Comparison of ENCODE assay signal across 1 cellular context in genomic region chr3:171809513-171810277, GRCh38.
TF ChIP-seq lines count a peak whose summit lies in the region.

No MANE protein-coding gene starts in this region.

TF ChIP-seq in HepG2, 621 proteins besides CTCF, POLR2A, EP300 and RAD21 (continued from another document):
- TF ChIP-seq, protein P1, sequence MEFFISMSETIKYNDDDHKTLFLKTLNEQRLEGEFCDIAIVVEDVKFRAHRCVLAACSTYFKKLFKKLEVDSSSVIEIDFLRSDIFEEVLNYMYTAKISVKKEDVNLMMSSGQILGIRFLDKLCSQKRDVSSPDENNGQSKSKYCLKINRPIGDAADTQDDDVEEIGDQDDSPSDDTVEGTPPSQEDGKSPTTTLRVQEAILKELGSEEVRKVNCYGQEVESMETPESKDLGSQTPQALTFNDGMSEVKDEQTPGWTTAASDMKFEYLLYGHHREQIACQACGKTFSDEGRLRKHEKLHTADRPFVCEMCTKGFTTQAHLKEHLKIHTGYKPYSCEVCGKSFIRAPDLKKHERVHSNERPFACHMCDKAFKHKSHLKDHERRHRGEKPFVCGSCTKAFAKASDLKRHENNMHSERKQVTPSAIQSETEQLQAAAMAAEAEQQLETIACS (CRISPR knock-in tag; IDR thresholded peaks at IDR 0.05), result no peak; the same call in 1 of the 2 replicates
- peak; percentile 93; the same call in 1 of the 2 replicates for TF ChIP-seq ZNF350 (CRISPR knock-in tag; IDR thresholded peaks at IDR 0.05; ENCODE audit: borderline replicate concordance, low read depth)
- TF ChIP-seq, protein P2, sequence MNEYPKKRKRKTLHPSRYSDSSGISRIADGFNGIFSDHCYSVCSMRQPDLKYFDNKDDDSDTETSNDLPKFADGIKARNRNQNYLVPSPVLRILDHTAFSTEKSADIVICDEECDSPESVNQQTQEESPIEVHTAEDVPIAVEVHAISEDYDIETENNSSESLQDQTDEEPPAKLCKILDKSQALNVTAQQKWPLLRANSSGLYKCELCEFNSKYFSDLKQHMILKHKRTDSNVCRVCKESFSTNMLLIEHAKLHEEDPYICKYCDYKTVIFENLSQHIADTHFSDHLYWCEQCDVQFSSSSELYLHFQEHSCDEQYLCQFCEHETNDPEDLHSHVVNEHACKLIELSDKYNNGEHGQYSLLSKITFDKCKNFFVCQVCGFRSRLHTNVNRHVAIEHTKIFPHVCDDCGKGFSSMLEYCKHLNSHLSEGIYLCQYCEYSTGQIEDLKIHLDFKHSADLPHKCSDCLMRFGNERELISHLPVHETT (CRISPR knock-in tag; conservative IDR thresholded peaks at IDR 0.05), result no peak
- no peak for TF ChIP-seq SMARCC2 (IDR thresholded peaks at IDR 0.05)
- no peak; the same call in 1 of the 2 replicates for TF ChIP-seq RCOR2 (CRISPR knock-in tag; IDR thresholded peaks at IDR 0.05)
- TF ChIP-seq ZNF674 (CRISPR knock-in tag; IDR thresholded peaks at IDR 0.05; ENCODE audit: low read depth), result no peak
- TF ChIP-seq STAT5B (CRISPR knock-in tag; IDR thresholded peaks at IDR 0.05), result no peak
- 0 out of 2 replicates have a peak, but pooled peaks have one; percentile 9 for TF ChIP-seq ZSCAN20 (CRISPR knock-in tag; IDR thresholded peaks at IDR 0.05; ENCODE audit: borderline replicate concordance)
- TF ChIP-seq, protein P3, sequence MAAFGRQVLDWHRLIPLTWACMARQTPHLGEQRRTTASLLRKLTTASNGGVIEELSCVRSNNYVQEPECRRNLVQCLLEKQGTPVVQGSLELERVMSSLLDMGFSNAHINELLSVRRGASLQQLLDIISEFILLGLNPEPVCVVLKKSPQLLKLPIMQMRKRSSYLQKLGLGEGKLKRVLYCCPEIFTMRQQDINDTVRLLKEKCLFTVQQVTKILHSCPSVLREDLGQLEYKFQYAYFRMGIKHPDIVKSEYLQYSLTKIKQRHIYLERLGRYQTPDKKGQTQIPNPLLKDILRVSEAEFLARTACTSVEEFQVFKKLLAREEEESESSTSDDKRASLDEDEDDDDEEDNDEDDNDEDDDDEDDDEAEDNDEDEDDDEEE (CRISPR knock-in tag; IDR thresholded peaks at IDR 0.05), result peak; percentile 65; the same call in 1 of the 2 replicates
- TF ChIP-seq ESRRA (CRISPR knock-in tag; IDR thresholded peaks at IDR 0.05; ENCODE audit: low read depth), result peak; percentile 86
- no peak for TF ChIP-seq PHB2 (IDR thresholded peaks at IDR 0.05; ENCODE audit: partially characterized antibody)
- TF ChIP-seq ZNF770 (CRISPR knock-in tag; IDR thresholded peaks at IDR 0.05), result no peak
- TF ChIP-seq MTA3 (CRISPR knock-in tag; IDR thresholded peaks at IDR 0.05), result no peak
- TF ChIP-seq SNRNP70 (IDR thresholded peaks at IDR 0.05; ENCODE audit: low read depth, low read length), result 0 out of 2 replicates have a peak, but pooled peaks have one; percentile 71
- TF ChIP-seq TBP (CRISPR knock-in tag; IDR thresholded peaks at IDR 0.05), result no peak
- no peak; the same call in 1 of the 2 replicates for TF ChIP-seq GMEB1 (CRISPR knock-in tag; IDR thresholded peaks at IDR 0.05; ENCODE audit: borderline replicate concordance)
- TF ChIP-seq, protein P4, sequence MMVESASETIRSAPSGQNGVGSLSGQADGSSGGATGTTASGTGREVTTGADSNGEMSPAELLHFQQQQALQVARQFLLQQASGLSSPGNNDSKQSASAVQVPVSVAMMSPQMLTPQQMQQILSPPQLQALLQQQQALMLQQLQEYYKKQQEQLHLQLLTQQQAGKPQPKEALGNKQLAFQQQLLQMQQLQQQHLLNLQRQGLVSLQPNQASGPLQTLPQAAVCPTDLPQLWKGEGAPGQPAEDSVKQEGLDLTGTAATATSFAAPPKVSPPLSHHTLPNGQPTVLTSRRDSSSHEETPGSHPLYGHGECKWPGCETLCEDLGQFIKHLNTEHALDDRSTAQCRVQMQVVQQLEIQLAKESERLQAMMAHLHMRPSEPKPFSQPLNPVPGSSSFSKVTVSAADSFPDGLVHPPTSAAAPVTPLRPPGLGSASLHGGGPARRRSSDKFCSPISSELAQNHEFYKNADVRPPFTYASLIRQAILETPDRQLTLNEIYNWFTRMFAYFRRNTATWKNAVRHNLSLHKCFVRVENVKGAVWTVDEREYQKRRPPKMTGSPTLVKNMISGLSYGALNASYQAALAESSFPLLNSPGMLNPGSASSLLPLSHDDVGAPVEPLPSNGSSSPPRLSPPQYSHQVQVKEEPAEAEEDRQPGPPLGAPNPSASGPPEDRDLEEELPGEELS (CRISPR knock-in tag; IDR thresholded peaks at IDR 0.05), result peak; percentile 72
- peak; percentile 90 for TF ChIP-seq ARID4A (CRISPR knock-in tag; IDR thresholded peaks at IDR 0.05; ENCODE audit: borderline replicate concordance)
- TF ChIP-seq ZNF678 (CRISPR knock-in tag; IDR thresholded peaks at IDR 0.05), result no peak
- 0 out of 2 replicates have a peak, but pooled peaks have one; percentile 4 for TF ChIP-seq AHR (CRISPR knock-in tag; IDR thresholded peaks at IDR 0.05)
- TF ChIP-seq ZNF263 (CRISPR knock-in tag; IDR thresholded peaks at IDR 0.05), result no peak; the same call in none of the 2 replicates
- peak; percentile 74 for TF ChIP-seq CSRNP1 (CRISPR knock-in tag; IDR thresholded peaks at IDR 0.05)
- TF ChIP-seq ZNF878 (CRISPR knock-in tag; IDR thresholded peaks at IDR 0.05), result 0 out of 2 replicates have a peak, but pooled peaks have one; percentile 69
- no peak for TF ChIP-seq NFKB2 (CRISPR knock-in tag; IDR thresholded peaks at IDR 0.05; ENCODE audit: borderline replicate concordance)
- TF ChIP-seq GTF3A (CRISPR knock-in tag; conservative IDR thresholded peaks at IDR 0.05), result no peak
- peak; percentile 37 for TF ChIP-seq ERF (CRISPR knock-in tag; IDR thresholded peaks at IDR 0.05)
- TF ChIP-seq, protein P5, sequence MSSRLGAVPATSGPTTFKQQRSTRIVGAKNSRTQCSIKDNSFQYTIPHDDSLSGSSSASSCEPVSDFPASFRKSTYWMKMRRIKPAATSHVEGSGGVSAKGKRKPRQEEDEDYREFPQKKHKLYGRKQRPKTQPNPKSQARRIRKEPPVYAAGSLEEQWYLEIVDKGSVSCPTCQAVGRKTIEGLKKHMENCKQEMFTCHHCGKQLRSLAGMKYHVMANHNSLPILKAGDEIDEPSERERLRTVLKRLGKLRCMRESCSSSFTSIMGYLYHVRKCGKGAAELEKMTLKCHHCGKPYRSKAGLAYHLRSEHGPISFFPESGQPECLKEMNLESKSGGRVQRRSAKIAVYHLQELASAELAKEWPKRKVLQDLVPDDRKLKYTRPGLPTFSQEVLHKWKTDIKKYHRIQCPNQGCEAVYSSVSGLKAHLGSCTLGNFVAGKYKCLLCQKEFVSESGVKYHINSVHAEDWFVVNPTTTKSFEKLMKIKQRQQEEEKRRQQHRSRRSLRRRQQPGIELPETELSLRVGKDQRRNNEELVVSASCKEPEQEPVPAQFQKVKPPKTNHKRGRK (CRISPR knock-in tag; IDR thresholded peaks at IDR 0.05), result 0 out of 2 replicates have a peak, but pooled peaks have one; percentile 56
